ENCODE assay signal across 8 cellular contexts in the genomic region with DNA sequence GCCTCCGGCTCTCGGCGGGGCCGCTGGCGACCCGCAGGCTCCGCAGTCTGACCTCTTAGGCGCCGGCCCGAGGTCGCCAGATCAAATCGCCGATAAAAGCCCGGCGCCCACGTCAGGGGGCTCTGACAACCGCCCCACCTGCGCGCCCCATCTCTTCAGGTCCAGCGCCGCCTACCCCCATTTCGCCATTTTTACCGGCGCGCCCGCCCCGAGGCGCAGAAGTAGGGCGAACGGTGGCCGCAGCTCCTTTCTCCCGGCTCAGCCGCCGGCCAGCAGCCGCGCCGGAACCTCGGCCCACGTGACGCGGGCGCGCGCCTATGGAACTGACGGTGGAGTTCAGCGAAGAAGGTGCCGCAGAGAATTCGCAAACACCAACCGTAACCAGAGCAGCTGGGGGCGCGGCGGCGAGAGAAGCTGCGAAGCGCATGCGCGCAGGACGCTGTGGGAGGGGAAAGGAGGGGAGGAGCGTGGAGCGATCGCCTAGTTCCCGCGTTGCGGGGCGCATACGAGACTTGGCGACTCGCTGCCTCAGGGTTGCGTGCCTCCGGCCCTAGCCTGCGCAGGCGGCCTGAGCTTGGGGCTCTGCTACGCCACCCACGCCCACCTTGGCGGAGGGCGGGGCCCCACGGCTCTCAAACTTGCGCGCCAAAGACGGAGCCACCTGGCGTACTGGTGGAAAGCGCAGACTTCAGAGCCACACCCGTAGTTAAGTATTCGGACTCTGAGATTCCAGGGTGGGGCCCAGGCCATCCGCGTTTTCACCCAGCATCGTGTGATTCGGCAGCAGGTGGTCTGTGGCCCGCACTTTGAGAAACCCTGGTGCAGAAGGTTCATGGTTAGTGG. TPM values are rescaled to one million over a fixed set of nuclear protein-coding genes. Genes with fewer than 3 reads are reported as not detected.
A peak's percentile ranks its signal among the peaks of the same experiment; 100 is the strongest.
DNase-seq lines count a peak whose midpoint lies in the region; ATAC-seq lines count a peak whose summit lies in the region.

A gene with protein sequence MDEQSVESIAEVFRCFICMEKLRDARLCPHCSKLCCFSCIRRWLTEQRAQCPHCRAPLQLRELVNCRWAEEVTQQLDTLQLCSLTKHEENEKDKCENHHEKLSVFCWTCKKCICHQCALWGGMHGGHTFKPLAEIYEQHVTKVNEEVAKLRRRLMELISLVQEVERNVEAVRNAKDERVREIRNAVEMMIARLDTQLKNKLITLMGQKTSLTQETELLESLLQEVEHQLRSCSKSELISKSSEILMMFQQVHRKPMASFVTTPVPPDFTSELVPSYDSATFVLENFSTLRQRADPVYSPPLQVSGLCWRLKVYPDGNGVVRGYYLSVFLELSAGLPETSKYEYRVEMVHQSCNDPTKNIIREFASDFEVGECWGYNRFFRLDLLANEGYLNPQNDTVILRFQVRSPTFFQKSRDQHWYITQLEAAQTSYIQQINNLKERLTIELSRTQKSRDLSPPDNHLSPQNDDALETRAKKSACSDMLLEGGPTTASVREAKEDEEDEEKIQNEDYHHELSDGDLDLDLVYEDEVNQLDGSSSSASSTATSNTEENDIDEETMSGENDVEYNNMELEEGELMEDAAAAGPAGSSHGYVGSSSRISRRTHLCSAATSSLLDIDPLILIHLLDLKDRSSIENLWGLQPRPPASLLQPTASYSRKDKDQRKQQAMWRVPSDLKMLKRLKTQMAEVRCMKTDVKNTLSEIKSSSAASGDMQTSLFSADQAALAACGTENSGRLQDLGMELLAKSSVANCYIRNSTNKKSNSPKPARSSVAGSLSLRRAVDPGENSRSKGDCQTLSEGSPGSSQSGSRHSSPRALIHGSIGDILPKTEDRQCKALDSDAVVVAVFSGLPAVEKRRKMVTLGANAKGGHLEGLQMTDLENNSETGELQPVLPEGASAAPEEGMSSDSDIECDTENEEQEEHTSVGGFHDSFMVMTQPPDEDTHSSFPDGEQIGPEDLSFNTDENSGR (minus strand): TSS at position 418 of the 843 bp plus-strand sequence. CDS start 419 bp downstream, outside the sequence.

- peaks cover 17 to 24% of the 10 kb centered on the region in 2 donors for H3K4me1 Mint-ChIP-seq in effector memory CD8-positive, alpha-beta T cell (ENCODE audit: low read depth in 2 of 2)
- H3K4me1 Mint-ChIP-seq in memory B cell, result peaks cover 13% of the 10 kb centered on the region

- ATAC-seq in GM21360 (IDR thresholded peaks at IDR 0.05; ENCODE audit: unreplicated experiment), result peak; percentile 86
- peak; percentile 92 for ATAC-seq in effector memory CD8-positive, alpha-beta T cell (replicated peaks)
- ATAC-seq in memory B cell (ENCODE audit: low read depth), result peak; percentile 92

- H3K27me3 Mint-ChIP-seq in effector memory CD8-positive, alpha-beta T cell, result no peaks in the 10 kb centered on the region
- H3K27me3 Mint-ChIP-seq in memory B cell, result no peaks in the 10 kb centered on the region

- H3K27ac Mint-ChIP-seq in effector memory CD8-positive, alpha-beta T cell, result peak within 1 kb of the TSS; percentile 96
- peak within 1 kb of the TSS; percentile 86 for H3K27ac Mint-ChIP-seq in memory B cell

- peak within 1 kb of the TSS; percentile 94 to 98 for H3K4me3 Mint-ChIP-seq in effector memory CD8-positive, alpha-beta T cell
- peak within 1 kb of the TSS; percentile 91 for H3K4me3 Mint-ChIP-seq in memory B cell

- peaks cover 26% of the 10 kb centered on the region for H3K36me3 Mint-ChIP-seq in effector memory CD8-positive, alpha-beta T cell (ENCODE audit: insufficient read depth)
- H3K36me3 Mint-ChIP-seq in memory B cell, result peaks cover 8% of the 10 kb centered on the region

- DNase-seq in COR-L47 (lab: John Stamatoyannopoulos, UW) (peak; percentile 99), HT1080 (ENCODE audit: low read depth) (peak; percentile 98), NOMO-1 treated with DMSO at 0.1 percent for 48 hours (lab: John Stamatoyannopoulos, UW; ENCODE audit: unreplicated experiment) (peak; percentile 96), memory B cell (ENCODE audit: low spot score in 2 of 2) (peak; percentile 95 to 99)
- peak; percentile 97 to 99 for DNase-seq in activated CD8-positive, alpha-beta memory T cell treated with anti-CD3 and anti-CD28 coated beads for 4 hours (ENCODE audit: low read depth in 2 of 2)
- DNase-seq in effector memory CD8-positive, alpha-beta T cell, result peak; percentile 97 to 98 (median 98)
- DNase-seq in stimulated activated CD8-positive, alpha-beta memory T cell treated with anti-CD3 and anti-CD28 coated beads, Interleukin-12 subunit alpha, Interleukin-12 subunit beta, amount 100 ng/mL, for 24 hours (ENCODE audit: extremely low read depth), result peak; percentile 98

- H3K9me3 Mint-ChIP-seq in effector memory CD8-positive, alpha-beta T cell, result no peaks in the 10 kb centered on the region
- no peaks in the 10 kb centered on the region for H3K9me3 Mint-ChIP-seq in memory B cell

RNA-seq across cellular contexts. Expression of the gene that starts here (rescaled TPM):
- total RNA-seq in HT1080 (2014; rRNA removed; shearing (Covaris generic)), result 23.4 and 28.2 TPM in 2 replicates
- 23.1 and 24.4 TPM in 2 replicates for polyA plus RNA-seq in HT1080 (2015; cell fraction: cytosol; rRNA removed)
- polyA plus RNA-seq in HT1080 (2015; cell fraction: nucleus; rRNA removed), result 20.8 and 22.4 TPM in 2 replicates

Comparison
In these comparisons a context has a peak if more than half of its experiments do, and no peak if none do; other contexts are left out.
1. Peak in every context shown above with its lines: DNase-seq and ATAC-seq.